ENCODE assay signal across 17 cellular contexts in the genomic region with DNA sequence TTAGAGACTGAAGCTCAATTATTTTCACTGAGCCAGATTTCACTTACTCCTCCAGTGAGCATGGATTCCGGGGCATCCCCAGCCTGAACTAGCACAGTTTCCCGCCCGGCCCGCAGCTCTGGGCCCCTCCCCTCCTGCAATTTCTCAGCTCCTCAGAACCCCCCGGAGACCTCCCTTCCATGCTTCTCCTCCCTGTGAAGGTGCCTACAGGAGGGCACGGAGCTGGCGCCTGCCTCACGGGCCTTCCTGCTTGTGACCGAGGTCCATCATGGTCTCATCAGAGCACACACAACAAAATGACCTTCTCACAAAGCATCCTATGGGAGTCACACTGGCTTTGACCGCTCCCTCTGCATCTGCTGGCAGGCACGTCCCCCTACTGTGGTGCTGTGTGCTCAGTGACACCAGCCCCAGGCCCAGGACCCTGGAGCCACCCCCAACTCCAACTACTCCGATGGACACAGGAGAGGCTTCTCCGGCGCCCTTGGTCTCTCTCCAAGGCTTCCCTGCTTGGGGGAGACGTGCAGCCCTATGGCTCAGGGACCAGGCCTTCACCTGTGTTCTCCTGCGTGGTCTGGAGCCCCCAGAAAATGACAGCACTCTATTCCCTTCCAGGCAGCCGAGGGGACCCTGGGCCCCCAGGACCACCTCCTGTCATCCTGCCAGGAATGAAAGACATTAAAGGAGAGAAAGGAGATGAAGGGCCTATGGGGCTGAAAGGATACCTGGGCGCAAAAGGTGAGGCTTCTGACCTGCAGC.
DNase-seq lines count a peak whose midpoint lies in the region; ATAC-seq and TF ChIP-seq lines count a peak whose summit lies in the region.
"Had no signal": no experiment of that assay in that cellular context is flagged by ENCODE, and none has a peak within 500 bp of the region (broad histone marks: within the 10 kb centered on the region; RNA-seq: fewer than 3 reads in every experiment).

No MANE protein-coding gene starts in this region.

- no peaks in the 10 kb centered on the region for H3K9me3 ChIP-seq in lower lobe of right lung
- H3K9me3 ChIP-seq: A549 had no signal

- H3K27ac Mint-ChIP-seq in GM23338 (peak overlapping the region; percentile 59), chondrocyte (ENCODE audit: unreplicated experiment) (peak overlapping the region; percentile 58)
- H3K27ac Mint-ChIP-seq: CD14-positive monocyte had no signal

- H3K4me1 ChIP-seq in GM23338 (ENCODE audit: insufficient read depth) (peaks cover 33% of the 10 kb centered on the region), lower lobe of right lung (no peaks in the 10 kb centered on the region)
- H3K4me1 ChIP-seq: A549 had no signal

- H3K36me3 ChIP-seq in GM23338 (ENCODE audit: insufficient read depth), result 0 out of 2 replicates have a peak, but pooled peaks cover 3% of the 10 kb centered on the region
- H3K36me3 ChIP-seq in lower lobe of right lung, result peaks cover 81% of the 10 kb centered on the region

- TF ChIP-seq CTCF in GM23338 (conservative IDR thresholded peaks at IDR 0.05; ENCODE audit: low read depth in 2 of 2), result no peak
- TF ChIP-seq CTCF in chondrocyte (IDR thresholded peaks at IDR 0.05), result no peak
- no peak for TF ChIP-seq CTCF in lower lobe of right lung (IDR thresholded peaks at IDR 0.05)

- H3K4me2 ChIP-seq in GM23338, result peak overlapping the region; percentile 48; the same call in 1 of the 2 replicates
- H3K4me2 ChIP-seq: A549 had no signal

- no peaks in the 10 kb centered on the region for H3K79me2 ChIP-seq in GM23338 (replicated peaks; ENCODE audit: insufficient read depth)

- peak overlapping the region; percentile 97 for H3K27ac ChIP-seq in GM23338 (ENCODE audit: low read depth)
- H3K27ac ChIP-seq in lower lobe of right lung, result no peak overlapping the region
- H3K27ac ChIP-seq: A549, GM23248 had no signal

- no peak overlapping the region for H3K4me3 ChIP-seq in GM23338
- no peak overlapping the region for H3K4me3 ChIP-seq in lower lobe of right lung
- H3K4me3 ChIP-seq: A549, GM23248 had no signal

- H3K27me3 Mint-ChIP-seq in GM23338 (ENCODE audit: insufficient read depth, low read depth, poor library complexity) (peaks cover 9% of the 10 kb centered on the region), chondrocyte (ENCODE audit: low read depth) (no peaks in the 10 kb centered on the region)

- H3K9me2 ChIP-seq in GM23338 (ENCODE audit: insufficient read depth), result no peaks in the 10 kb centered on the region; the same call in 1 of the 2 replicates

- H3K4me1 Mint-ChIP-seq in GM23338, result peaks cover 36% of the 10 kb centered on the region
- peaks cover 18% of the 10 kb centered on the region for H3K4me1 Mint-ChIP-seq in chondrocyte (ENCODE audit: low read depth)
- H3K4me1 Mint-ChIP-seq: CD14-positive monocyte had no signal

- H3K4me3 Mint-ChIP-seq in GM23338 (no peak overlapping the region), chondrocyte (ENCODE audit: unreplicated experiment) (no peak overlapping the region)
- H3K4me3 Mint-ChIP-seq: CD14-positive monocyte had no signal

- H3K9me3 Mint-ChIP-seq in GM23338, result no peaks in the 10 kb centered on the region; the same call in 2 of the 3 replicates
- H3K9me3 Mint-ChIP-seq in chondrocyte (ENCODE audit: low read depth), result no peaks in the 10 kb centered on the region
- H3K9me3 Mint-ChIP-seq: CD14-positive monocyte had no signal

- H2AFZ ChIP-seq in GM23338, result no peak overlapping the region
- H2AFZ ChIP-seq: GM23248 had no signal

- peaks cover 34% of the 10 kb centered on the region for H3K36me3 Mint-ChIP-seq in GM23338 (ENCODE audit: low read depth)
- H3K36me3 Mint-ChIP-seq in chondrocyte (ENCODE audit: low read depth), result peaks cover 53% of the 10 kb centered on the region
- H3K36me3 Mint-ChIP-seq: CD14-positive monocyte had no signal

- intact Hi-C loops in lower lobe of right lung (cut with DNase I), result no loop called here
- intact Hi-C loops in sciatic nerve (cut with DNase I), result no loop called here

- no peaks in the 10 kb centered on the region for H3K27me3 ChIP-seq in GM23338 (ENCODE audit: insufficient read depth)
- no peaks in the 10 kb centered on the region for H3K27me3 ChIP-seq in lower lobe of right lung (ENCODE audit: low read depth)

- H3F3A ChIP-seq in GM23338 (replicated peaks; ENCODE audit: low read depth), result peaks cover 17% of the 10 kb centered on the region

- H4K20me1 ChIP-seq in GM23338 (replicated peaks; ENCODE audit: insufficient read depth), result no peaks in the 10 kb centered on the region

- DNase-seq in GM23338 (ENCODE audit: low spot score), result no peak
- peak; percentile 51 for DNase-seq in chondrocyte (ENCODE audit: low spot score)
- DNase-seq in lower lobe of right lung, result peak; percentile 28
- DNase-seq in sciatic nerve (ENCODE audit: low spot score), result no peak
- DNase-seq in SHP77 treated with DMSO at 0.1 percent for 48 hours (lab: John Stamatoyannopoulos, UW), result no peak
- DNase-seq: COR-L47, GM23248, Karpas-422, MM.1S, NCI-H1930, NCI-H2171 treated with DMSO at 0.1 percent for 48 hours, NCI-H510A, SHP77 had no signal

- no peak for ATAC-seq in GM23338
- ATAC-seq in lower lobe of right lung, result peak in 1 of 2 donors; percentile 12
- ATAC-seq in sciatic nerve, result peak; percentile 18
- no peak for ATAC-seq in GM18519 (IDR thresholded peaks at IDR 0.05; ENCODE audit: low FRiP score, unreplicated experiment)
- ATAC-seq in GM21390 (IDR thresholded peaks at IDR 0.05; ENCODE audit: unreplicated experiment), result no peak

TF ChIP-seq in GM23338, 12 proteins besides CTCF, POLR2A, EP300 and RAD21 (continues in another document):
- TF ChIP-seq REST (IDR thresholded peaks at IDR 0.05; ENCODE audit: unreplicated experiment) (no peak), ZNF114 (CRISPR knock-in tag; IDR thresholded peaks at IDR 0.05) (no peak), NANOG (IDR thresholded peaks at IDR 0.05; ENCODE audit: borderline replicate concordance) (no peak), EZH2phosphoT487 (IDR thresholded peaks at IDR 0.05; ENCODE audit: unreplicated experiment) (no peak)
- TF ChIP-seq, protein P1, sequence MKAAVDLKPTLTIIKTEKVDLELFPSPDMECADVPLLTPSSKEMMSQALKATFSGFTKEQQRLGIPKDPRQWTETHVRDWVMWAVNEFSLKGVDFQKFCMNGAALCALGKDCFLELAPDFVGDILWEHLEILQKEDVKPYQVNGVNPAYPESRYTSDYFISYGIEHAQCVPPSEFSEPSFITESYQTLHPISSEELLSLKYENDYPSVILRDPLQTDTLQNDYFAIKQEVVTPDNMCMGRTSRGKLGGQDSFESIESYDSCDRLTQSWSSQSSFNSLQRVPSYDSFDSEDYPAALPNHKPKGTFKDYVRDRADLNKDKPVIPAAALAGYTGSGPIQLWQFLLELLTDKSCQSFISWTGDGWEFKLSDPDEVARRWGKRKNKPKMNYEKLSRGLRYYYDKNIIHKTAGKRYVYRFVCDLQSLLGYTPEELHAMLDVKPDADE (IDR thresholded peaks at IDR 0.05), result no peak

Comparison
In these comparisons a context has a peak if more than half of its experiments do, and no peak if none do; other contexts are left out.
1. DNase-seq: peak in chondrocyte (single experiment) and lower lobe of right lung (single experiment); none in GM23338 (single experiment), sciatic nerve (single experiment) and SHP77 treated with DMSO at 0.1 percent for 48 hours (single experiment).